ENCODE assay signal across 8 cellular contexts in genomic region chr1:37682334-37682987, GRCh38. TPM values are rescaled to one million over a fixed set of nuclear protein-coding genes. Genes with fewer than 3 reads are reported as not detected.
DNase-seq lines count a peak whose midpoint lies in the region; ATAC-seq lines count a peak whose summit lies in the region.

No MANE protein-coding gene starts in this region.

- ATAC-seq in esophagus mucosa: peak; percentile 79
- ATAC-seq in natural killer cell treated with Interleukin-12 subunit alpha and Interleukin-12 subunit beta and Interleukin-15 and Interleukin-18, amount 100 ng/mL, for 72 hours: peak; percentile 63 to 64
- no peak for ATAC-seq in stimulated activated naive CD8-positive, alpha-beta T cell treated with anti-CD3 and anti-CD28 coated beads, Interleukin-15, Interleukin-2, amounts not matched to agents 100 U/mL and 50 U/mL, for 24 hours
- no peak for ATAC-seq in HG02973 (IDR thresholded peaks at IDR 0.05; ENCODE audit: unreplicated experiment)

- H3K9me3 Mint-ChIP-seq in natural killer cell treated with Interleukin-12 subunit alpha and Interleukin-12 subunit beta and Interleukin-15 and Interleukin-18, amount 100 ng/mL, for 72 hours: no peaks in the 10 kb centered on the region

- in situ Hi-C loops in KBM-7 (cut with MboI; ENCODE audit: low pct_unique_long_range_greater_than_20kb, low sequenced_read_pairs): no loop called here

- H3K27me3 Mint-ChIP-seq in natural killer cell treated with Interleukin-12 subunit alpha and Interleukin-12 subunit beta and Interleukin-15 and Interleukin-18, amount 100 ng/mL, for 72 hours: no peaks in the 10 kb centered on the region

- H3K36me3 Mint-ChIP-seq in natural killer cell treated with Interleukin-12 subunit alpha and Interleukin-12 subunit beta and Interleukin-15 and Interleukin-18, amount 100 ng/mL, for 72 hours: peaks cover 10% of the 10 kb centered on the region

- DNase-seq in D341Med (ENCODE audit: low spot score) (peak; percentile 58), KBM-7 (peak; percentile 73), OCI-M1 (lab: John Stamatoyannopoulos, UW) (peak; percentile 86), activated T-cell treated with anti-CD3 and anti-CD28 coated beads for 4 hours (peak; percentile 78)
- DNase-seq in natural killer cell treated with Interleukin-12 subunit alpha and Interleukin-12 subunit beta and Interleukin-15 and Interleukin-18, amount 100 ng/mL, for 72 hours (ENCODE audit: low spot score): no peak
- DNase-seq in stimulated activated naive CD8-positive, alpha-beta T cell treated with anti-CD3 and anti-CD28 coated beads, Interleukin-15, Interleukin-2, amounts not matched to agents 100 U/mL and 50 U/mL, for 24 hours: peak; percentile 82

- peaks cover 4 to 5% of the 10 kb centered on the region in 2 donors for H3K4me1 Mint-ChIP-seq in natural killer cell treated with Interleukin-12 subunit alpha and Interleukin-12 subunit beta and Interleukin-15 and Interleukin-18, amount 100 ng/mL, for 72 hours (ENCODE audit: low read depth in 2 of 2)

- no peak overlapping the region for H3K4me3 Mint-ChIP-seq in natural killer cell treated with Interleukin-12 subunit alpha and Interleukin-12 subunit beta and Interleukin-15 and Interleukin-18, amount 100 ng/mL, for 72 hours

- no peak overlapping the region for H3K27ac Mint-ChIP-seq in natural killer cell treated with Interleukin-12 subunit alpha and Interleukin-12 subunit beta and Interleukin-15 and Interleukin-18, amount 100 ng/mL, for 72 hours

RNA-seq across cellular contexts. Expression of gene CDCA8, which starts 9.9 kb away (rescaled TPM):
- 14.1 TPM for total RNA-seq in esophagus mucosa
- 10 to 100 TPM; 29.8 to 60.4 TPM for total RNA-seq in natural killer cell treated with Interleukin-12 subunit alpha and Interleukin-12 subunit beta and Interleukin-15 and Interleukin-18, amount 100 ng/mL, for 72 hours

RNA-seq across cellular contexts. Expression of gene RSPO1, which starts 47.8 kb away (rescaled TPM):
- total RNA-seq in esophagus mucosa: 0.20 TPM
- total RNA-seq in natural killer cell treated with Interleukin-12 subunit alpha and Interleukin-12 subunit beta and Interleukin-15 and Interleukin-18, amount 100 ng/mL, for 72 hours: not detected

Comparison
In these comparisons a context has a peak if more than half of its experiments do, and no peak if none do; other contexts are left out.
1. ATAC-seq: peak in esophagus mucosa (single experiment) and natural killer cell treated with Interleukin-12 subunit alpha and Interleukin-12 subunit beta and Interleukin-15 and Interleukin-18, amount 100 ng/mL, for 72 hours (2 of 2); none in stimulated activated naive CD8-positive, alpha-beta T cell treated with anti-CD3 and anti-CD28 coated beads, Interleukin-15, Interleukin-2, amounts not matched to agents 100 U/mL and 50 U/mL, for 24 hours (single experiment) and HG02973 (single experiment).